8 cellular contexts compared by ENCODE assay signal in genomic region chr9:4793412-4794005, GRCh38. TPM values are rescaled to one million over a fixed set of nuclear protein-coding genes. Genes with fewer than 3 reads are reported as not detected.
DNase-seq lines count a peak whose midpoint lies in the region; ATAC-seq lines count a peak whose summit lies in the region.

No MANE protein-coding gene starts in this region.

- peaks cover 10% of the 10 kb centered on the region for H3K36me3 Mint-ChIP-seq in activated naive CD4-positive, alpha-beta T cell treated with anti-CD3 and anti-CD28 coated beads, Interleukin-2, amount 50 U/mL, for 24 hours
- no peaks in the 10 kb centered on the region for H3K36me3 Mint-ChIP-seq in activated CD8-positive, alpha-beta T cell treated with anti-CD3 and anti-CD28 coated beads, Interleukin-2, amount 10 ng/mL, durations not matched to agents 7 days and 5 days (ENCODE audit: low read depth)
- no peaks in the 10 kb centered on the region for H3K36me3 Mint-ChIP-seq in stimulated activated memory B cell treated with anti-CD40 and anti-IgM and Interleukin-4, amounts not matched to agents 10 μg/mL and 1 μg/mL and 100 μg/mL, for 72 hours

- H3K27ac Mint-ChIP-seq in activated naive CD4-positive, alpha-beta T cell treated with anti-CD3 and anti-CD28 coated beads, Interleukin-2, amount 50 U/mL, for 24 hours, result peak overlapping the region; percentile 88
- peak overlapping the region; percentile 48 for H3K27ac Mint-ChIP-seq in activated CD8-positive, alpha-beta T cell treated with anti-CD3 and anti-CD28 coated beads, Interleukin-2, amount 10 ng/mL, durations not matched to agents 7 days and 5 days
- peak overlapping the region; percentile 90 for H3K27ac Mint-ChIP-seq in stimulated activated memory B cell treated with anti-CD40 and anti-IgM and Interleukin-4, amounts not matched to agents 10 μg/mL and 1 μg/mL and 100 μg/mL, for 72 hours

- H3K4me1 ChIP-seq in iPS-20b (ENCODE audit: insufficient read depth, low read length), result peaks cover 23% of the 10 kb centered on the region

- peaks cover 55% of the 10 kb centered on the region for H3K4me1 Mint-ChIP-seq in activated naive CD4-positive, alpha-beta T cell treated with anti-CD3 and anti-CD28 coated beads, Interleukin-2, amount 50 U/mL, for 24 hours
- peaks cover 38% of the 10 kb centered on the region for H3K4me1 Mint-ChIP-seq in activated CD8-positive, alpha-beta T cell treated with anti-CD3 and anti-CD28 coated beads, Interleukin-2, amount 10 ng/mL, durations not matched to agents 7 days and 5 days (ENCODE audit: low read depth)
- peaks cover 57% of the 10 kb centered on the region for H3K4me1 Mint-ChIP-seq in stimulated activated memory B cell treated with anti-CD40 and anti-IgM and Interleukin-4, amounts not matched to agents 10 μg/mL and 1 μg/mL and 100 μg/mL, for 72 hours

- no peak for DNase-seq in activated naive CD4-positive, alpha-beta T cell treated with Interleukin-2 at 50 U/mL for 16 hours
- DNase-seq in activated CD8-positive, alpha-beta T cell treated with anti-CD3 and anti-CD28 coated beads, Interleukin-2, amount 10 ng/mL, durations not matched to agents 7 days and 5 days, result no peak
- DNase-seq in islet precursor cell, result no peak

- H3K4me3 ChIP-seq in iPS-20b (ENCODE audit: low read length), result peak overlapping the region; percentile 95

- H3K4me3 Mint-ChIP-seq in activated naive CD4-positive, alpha-beta T cell treated with anti-CD3 and anti-CD28 coated beads, Interleukin-2, amount 50 U/mL, for 24 hours, result peak overlapping the region; percentile 91
- H3K4me3 Mint-ChIP-seq in activated CD8-positive, alpha-beta T cell treated with anti-CD3 and anti-CD28 coated beads, Interleukin-2, amount 10 ng/mL, durations not matched to agents 7 days and 5 days, result peak overlapping the region; percentile 95
- H3K4me3 Mint-ChIP-seq in stimulated activated memory B cell treated with anti-CD40 and anti-IgM and Interleukin-4, amounts not matched to agents 10 μg/mL and 1 μg/mL and 100 μg/mL, for 72 hours, result peak overlapping the region; percentile 96

- no peaks in the 10 kb centered on the region for H3K36me3 ChIP-seq in iPS-20b (ENCODE audit: insufficient read depth, low read depth, low read length)

- peak overlapping the region; percentile 84; the same call in 1 of the 2 replicates for H3K9ac ChIP-seq in iPS-20b (ENCODE audit: low read depth, low read length)

- no peak overlapping the region for H3K27ac ChIP-seq in iPS-20b (ENCODE audit: low read length)

- ATAC-seq in activated CD8-positive, alpha-beta T cell treated with anti-CD3 and anti-CD28 coated beads, Interleukin-2, amount 10 ng/mL, durations not matched to agents 7 days and 5 days, result no peak
- no peak for ATAC-seq in stimulated activated memory B cell treated with anti-CD40 and anti-IgM and Interleukin-4, amounts not matched to agents 10 μg/mL and 1 μg/mL and 100 μg/mL, for 72 hours
- ATAC-seq in GM19467 (IDR thresholded peaks at IDR 0.05; ENCODE audit: unreplicated experiment), result no peak
- ATAC-seq in esophagus mucosa, result no peak

- H3K9me3 ChIP-seq in iPS-20b (ENCODE audit: insufficient read depth, low read depth, low read length), result no peaks in the 10 kb centered on the region

- H3K27me3 Mint-ChIP-seq in activated naive CD4-positive, alpha-beta T cell treated with anti-CD3 and anti-CD28 coated beads, Interleukin-2, amount 50 U/mL, for 24 hours, result no peaks in the 10 kb centered on the region
- peaks cover 7% of the 10 kb centered on the region for H3K27me3 Mint-ChIP-seq in activated CD8-positive, alpha-beta T cell treated with anti-CD3 and anti-CD28 coated beads, Interleukin-2, amount 10 ng/mL, durations not matched to agents 7 days and 5 days (ENCODE audit: low read depth)
- H3K27me3 Mint-ChIP-seq in stimulated activated memory B cell treated with anti-CD40 and anti-IgM and Interleukin-4, amounts not matched to agents 10 μg/mL and 1 μg/mL and 100 μg/mL, for 72 hours, result no peaks in the 10 kb centered on the region

- H3K27me3 ChIP-seq in iPS-20b (ENCODE audit: insufficient read depth, low read length), result peaks cover 6% of the 10 kb centered on the region; the same call in 1 of the 2 replicates

- CTCF ChIA-PET in activated CD8-positive, alpha-beta T cell treated with anti-CD3 and anti-CD28 coated beads, Interleukin-2, amount 10 ng/mL, durations not matched to agents 7 days and 5 days (lab: Charles Lee), result interaction anchor here (0.7 to 4.9 kb wide), 13 partner anchors 12 to 806 kb away, joined by 3 to 29 read pairs (median 4); partner anchors contain the start of gene JAK2

- no peaks in the 10 kb centered on the region for H3K9me3 Mint-ChIP-seq in activated naive CD4-positive, alpha-beta T cell treated with anti-CD3 and anti-CD28 coated beads, Interleukin-2, amount 50 U/mL, for 24 hours
- H3K9me3 Mint-ChIP-seq in activated CD8-positive, alpha-beta T cell treated with anti-CD3 and anti-CD28 coated beads, Interleukin-2, amount 10 ng/mL, durations not matched to agents 7 days and 5 days (ENCODE audit: insufficient read depth), result no peaks in the 10 kb centered on the region
- no peaks in the 10 kb centered on the region for H3K9me3 Mint-ChIP-seq in stimulated activated memory B cell treated with anti-CD40 and anti-IgM and Interleukin-4, amounts not matched to agents 10 μg/mL and 1 μg/mL and 100 μg/mL, for 72 hours

- POLR2A ChIA-PET in activated CD8-positive, alpha-beta T cell treated with anti-CD3 and anti-CD28 coated beads, Interleukin-2, amount 10 ng/mL, durations not matched to agents 7 days and 5 days (lab: Charles Lee), result interaction anchor here (0.6 to 2.8 kb wide), 11 partner anchors 19 to 1266 kb away, joined by 3 to 20 read pairs (median 4); partner anchors contain the start of gene JAK2

RNA-seq across cellular contexts. Expression of gene RCL1, which starts 0.8 kb away (rescaled TPM):
- 10 to 100 TPM; 16.8 TPM for total RNA-seq in activated CD8-positive, alpha-beta T cell treated with anti-CD3 and anti-CD28 coated beads, Interleukin-2, amount 10 ng/mL, durations not matched to agents 7 days and 5 days
- 13.9 TPM for total RNA-seq in esophagus mucosa

RNA-seq across cellular contexts. Expression of gene AK3, which starts 52.5 kb away (rescaled TPM):
- 10 to 100 TPM; 34.8 to 35.4 TPM for total RNA-seq in activated CD8-positive, alpha-beta T cell treated with anti-CD3 and anti-CD28 coated beads, Interleukin-2, amount 10 ng/mL, durations not matched to agents 7 days and 5 days
- 65.6 TPM for total RNA-seq in esophagus mucosa
